17 cellular contexts compared by ENCODE assay signal in genomic region chr9:119902611-119903010, GRCh38.
A peak's percentile ranks its signal among the peaks of the same experiment; 100 is the strongest.
DNase-seq lines count a peak whose midpoint lies in the region; ATAC-seq and TF ChIP-seq lines count a peak whose summit lies in the region.
"Had no signal": no experiment of that assay in that cellular context is flagged by ENCODE, and none has a peak within 500 bp of the region (broad histone marks: within the 10 kb centered on the region; RNA-seq: fewer than 3 reads in every experiment).

No MANE protein-coding gene starts in this region.

- H3K9me3 ChIP-seq in mammary epithelial cell (replicated peaks; ENCODE audit: insufficient read depth, low read length) (peaks cover 3% of the 10 kb centered on the region), esophagus muscularis mucosa (peaks cover 0 to under 1% (median 0%) of the 10 kb centered on the region in 4 donors)
- H3K9me3 ChIP-seq: BLaER1 had no signal

- no peaks in the 10 kb centered on the region for H3K4me1 Mint-ChIP-seq in MCF 10A (ENCODE audit: insufficient read depth, unreplicated experiment)
- peaks cover 20% of the 10 kb centered on the region for H3K4me1 Mint-ChIP-seq in WTC11
- H3K4me1 Mint-ChIP-seq: CD8-positive, alpha-beta memory T cell had no signal

- CTCF ChIA-PET in mammary epithelial cell (lab: Charles Lee; ENCODE audit: low non-redundant PET), result interaction anchor here (0.6 kb wide), 1 partner anchor 575 kb away, joined by 3 read pairs; no protein-coding TSS in a partner anchor
- CTCF ChIA-PET in MCF 10A (lab: Yijun Ruan, JAX), result interaction anchor here (0.6 kb wide), 2 partner anchors 184 to 629 kb away, joined by 3 read pairs; no protein-coding TSS in a partner anchor
- CTCF ChIA-PET in WTC11 (lab: Charles Lee), result interaction anchor here (1.1 to 1.5 kb wide), 2 partner anchors 66 to 206 kb away, joined by 3 to 5 read pairs; no protein-coding TSS in a partner anchor

- peak; percentile 32; the same call in 1 of the 2 replicates for ATAC-seq in WTC11
- no peak for ATAC-seq in sciatic nerve
- ATAC-seq: GM23338 had no signal

- H3K4me3 ChIP-seq in mammary epithelial cell (replicated peaks in 1 of 3; ENCODE audit: insufficient read depth in 1 of 3, low read depth in 2 of 3, low read length in 3 of 3), result no peak overlapping the region
- H3K4me3 ChIP-seq in esophagus muscularis mucosa, result no peak overlapping the region
- H3K4me3 ChIP-seq: BLaER1, GM23338 had no signal

- no peak for TF ChIP-seq EP300 in esophagus muscularis mucosa (IDR thresholded peaks at IDR 0.05)

- H3K27me3 ChIP-seq in mammary epithelial cell (ENCODE audit: insufficient read depth, low read length), result no peaks in the 10 kb centered on the region
- no peaks in the 10 kb centered on the region for H3K27me3 ChIP-seq in esophagus muscularis mucosa
- H3K27me3 ChIP-seq: BLaER1 had no signal

- H3K4me1 ChIP-seq in mammary epithelial cell (ENCODE audit: insufficient read depth, low read length) (no peaks in the 10 kb centered on the region), esophagus muscularis mucosa (no peaks in the 10 kb centered on the region)
- H3K4me1 ChIP-seq: BLaER1 had no signal

- H3K27me3 Mint-ChIP-seq in MCF 10A (ENCODE audit: insufficient read depth, unreplicated experiment) (no peaks in the 10 kb centered on the region), WTC11 (ENCODE audit: low read depth) (no peaks in the 10 kb centered on the region; the same call in 1 of the 2 replicates)
- H3K27me3 Mint-ChIP-seq: CD8-positive, alpha-beta memory T cell had no signal

- TF ChIP-seq POLR2A in esophagus muscularis mucosa (IDR thresholded peaks at IDR 0.05; ENCODE audit: low read depth), result no peak

- DNase-seq in mammary epithelial cell (no peak), MCF 10A (ENCODE audit: unreplicated experiment) (no peak), NCI-H524 treated with DMSO at 0.1 percent for 48 hours (lab: John Stamatoyannopoulos, UW) (peak; percentile 78), WTC11 (ENCODE audit: low spot score) (no peak), sciatic nerve (ENCODE audit: low spot score) (no peak), esophagus muscularis mucosa (ENCODE audit: extremely low spot score) (no peak)
- DNase-seq in activated effector memory CD4-positive, alpha-beta T cell treated with Interleukin-2 at 50 U/mL for 16 hours, result no peak
- DNase-seq: 8988T; AML-193; CD8-positive, alpha-beta memory T cell; DMS153; DMS79 treated with DMSO at 0.1 percent for 48 hours; EL; H7 had no signal

- intact Hi-C loops in mammary epithelial cell (cut with micrococcal nuclease), result no loop called here
- intact Hi-C loops in MCF 10A (cut with micrococcal nuclease), result no loop called here
- intact Hi-C loops in sciatic nerve (cut with DNase I), result no loop called here
- intact Hi-C loops in esophagus muscularis mucosa (cut with DNase I), result no loop called here

- H3K4me2 ChIP-seq in mammary epithelial cell (ENCODE audit: insufficient read depth, low read depth, low read length), result no peak overlapping the region
- H3K4me2 ChIP-seq: BLaER1, GM23338 had no signal

- BruUV-seq in mammary epithelial cell (replicated peaks; lab: Mats Ljungman, UMichigan), result no TSS peak
- BruUV-seq in MCF 10A (replicated peaks; lab: Mats Ljungman, UMichigan), result no TSS peak

- no peaks in the 10 kb centered on the region for H4K20me1 ChIP-seq in mammary epithelial cell (ENCODE audit: insufficient read depth, low read length)
- H4K20me1 ChIP-seq: BLaER1 had no signal

- 55% methylated on average over 4 of the region's 4 CpGs for WGBS in mammary epithelial cell (ENCODE audit: low coverage, missing lambda C conversion rate)
- 24% methylated on average over 4 of the region's 4 CpGs for WGBS in esophagus muscularis mucosa

- H3K4me3 Mint-ChIP-seq in MCF 10A (ENCODE audit: unreplicated experiment) (no peak overlapping the region), WTC11 (no peak overlapping the region)
- H3K4me3 Mint-ChIP-seq: CD8-positive, alpha-beta memory T cell; GM23338 had no signal

- H3K27ac ChIP-seq in mammary epithelial cell (ENCODE audit: insufficient read depth, low read depth, low read length), result no peak overlapping the region
- H3K27ac ChIP-seq in esophagus muscularis mucosa (replicated peaks in 1 of 4), result no peak overlapping the region
- H3K27ac ChIP-seq: BLaER1, HL-60 had no signal

- H3K9me3 Mint-ChIP-seq in MCF 10A (ENCODE audit: unreplicated experiment) (peaks cover 18% of the 10 kb centered on the region), WTC11 (peaks cover 21% of the 10 kb centered on the region)

- dilution Hi-C loops in mammary epithelial cell (cut with HindIII; ENCODE audit: low sequenced_read_pairs), result no loop called here

- H3K9ac ChIP-seq in mammary epithelial cell (ENCODE audit: insufficient read depth, low read length), result no peak overlapping the region
- H3K9ac ChIP-seq: BLaER1 had no signal

- no peaks in the 10 kb centered on the region for H3K36me3 ChIP-seq in mammary epithelial cell (ENCODE audit: insufficient read depth, low read length)
- H3K36me3 ChIP-seq in esophagus muscularis mucosa, result no peaks in the 10 kb centered on the region
- H3K36me3 ChIP-seq: BLaER1 had no signal

- H3K79me2 ChIP-seq in mammary epithelial cell (ENCODE audit: insufficient read depth, low read length), result no peaks in the 10 kb centered on the region

- POLR2A ChIA-PET in MCF 10A (lab: Yijun Ruan, JAX), result no interaction called here
- POLR2A ChIA-PET in WTC11 (lab: Charles Lee), result interaction anchor here (0.5 kb wide), 1 partner anchor 123 kb away, joined by 3 read pairs; no protein-coding TSS in a partner anchor

- TF ChIP-seq CTCF in mammary epithelial cell (conservative IDR thresholded peaks at IDR 0.05 in 1 of 2, IDR thresholded peaks at IDR 0.05 in 1 of 2; ENCODE audit: extremely low read depth in 1 of 2, insufficient read depth in 1 of 2, low read depth in 1 of 2, low read length in 2 of 2) (no peak), MCF 10A (IDR thresholded peaks at IDR 0.05; ENCODE audit: unreplicated experiment) (no peak), WTC11 (IDR thresholded peaks at IDR 0.05) (no peak), esophagus muscularis mucosa (IDR thresholded peaks at IDR 0.05) (no peak)

- peak overlapping the region; percentile 21 for H2AFZ ChIP-seq in mammary epithelial cell (ENCODE audit: low read depth, low read length)
- H2AFZ ChIP-seq: GM23338 had no signal

- in situ Hi-C loops in mammary epithelial cell (cut with MboI; ENCODE audit: low sequenced_read_pairs in 2 of 2), result no loop called here

- H3K36me3 Mint-ChIP-seq in MCF 10A (ENCODE audit: insufficient read depth, unreplicated experiment) (no peaks in the 10 kb centered on the region), WTC11 (peaks cover 16% of the 10 kb centered on the region)
- H3K36me3 Mint-ChIP-seq: CD8-positive, alpha-beta memory T cell had no signal

- H3K27ac Mint-ChIP-seq in MCF 10A (ENCODE audit: low read depth, unreplicated experiment), result no peak overlapping the region
- H3K27ac Mint-ChIP-seq in WTC11, result no peak overlapping the region
- H3K27ac Mint-ChIP-seq: CD8-positive, alpha-beta memory T cell; GM23338 had no signal

TF ChIP-seq in WTC11, 78 proteins besides CTCF, POLR2A, EP300 and RAD21:
- TF ChIP-seq E2F4 (CRISPR knock-in tag; IDR thresholded peaks at IDR 0.05; ENCODE audit: borderline replicate concordance, low read depth), result no peak
